In the genomic region with DNA sequence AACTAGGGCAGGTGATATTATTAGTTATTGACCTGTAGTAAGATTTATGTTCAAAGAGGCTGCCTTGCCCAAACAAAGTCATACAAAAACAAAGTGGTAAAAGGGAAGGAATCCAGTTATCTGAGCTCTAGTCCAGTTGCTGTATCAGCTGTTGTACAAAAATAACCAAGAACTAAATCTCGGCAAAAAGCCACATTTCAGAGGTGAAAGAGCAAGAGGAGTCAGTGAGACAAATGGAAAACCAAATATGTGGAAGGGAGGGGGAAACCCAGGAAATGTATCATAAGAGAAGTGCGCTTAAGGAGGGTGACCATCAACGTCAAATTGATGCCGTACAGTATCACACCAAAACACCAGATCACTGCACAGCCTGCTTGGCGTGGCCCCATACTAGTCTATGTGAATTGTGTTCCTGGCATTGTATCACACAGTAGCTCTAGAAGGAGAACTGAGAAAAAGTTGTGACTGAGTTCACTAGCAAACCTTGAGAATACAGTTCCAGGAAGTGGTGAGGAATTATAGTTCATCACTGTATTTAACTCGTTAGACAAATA, we compare ENCODE assay signal across 9 cellular contexts. TPM values are rescaled to one million over a fixed set of nuclear protein-coding genes. Genes with fewer than 3 reads are reported as not detected.
DNase-seq lines count a peak whose midpoint lies in the region; ATAC-seq, FAIRE-seq and TF ChIP-seq lines count a peak whose summit lies in the region.
"Had no signal": no experiment of that assay in that cellular context is flagged by ENCODE, and none has a peak within 500 bp of the region (broad histone marks: within the 10 kb centered on the region; RNA-seq: fewer than 3 reads in every experiment).

No MANE protein-coding gene starts in this region.

- FAIRE-seq in islet of Langerhans (lab: Jason Lieb, UNC): peak; percentile 45

- ATAC-seq in GM18498 (IDR thresholded peaks at IDR 0.05; ENCODE audit: unreplicated experiment): peak; percentile 67
- peak; percentile 68 for ATAC-seq in GM21576 (IDR thresholded peaks at IDR 0.05; ENCODE audit: unreplicated experiment)

- H3K4me2 ChIP-seq in OCI-LY3 (ENCODE audit: low read length): peak overlapping the region; percentile 70

- H3K4me3 ChIP-seq in OCI-LY3 (ENCODE audit: low read length): peak overlapping the region; percentile 32

- no peaks in the 10 kb centered on the region for H3K9me3 ChIP-seq in OCI-LY3 (ENCODE audit: insufficient read depth, low read length)

- no peak overlapping the region for H3K4me3 Mint-ChIP-seq in activated T-helper 1 cell treated with anti-CD3 and anti-CD28 coated beads, Interleukin-12 subunit alpha, Interleukin-12 subunit beta, Interleukin-2, Interleukin-4 antibody, amounts not matched to agents 30 ng/mL and 10 ng/mL and 1 ng/mL, durations not matched to agents 14 hours and 24 hours and 36 hours
- no peak overlapping the region for H3K4me3 Mint-ChIP-seq in HFFc6
- H3K4me3 Mint-ChIP-seq: dendritic cell treated with granulocyte-macrophage colony-stimulating factor and Interleukin-4, amounts not matched to agents 40 ng/mL and 50 ng/mL, for 4 days had no signal

- TF ChIP-seq CTCF in OCI-LY3 (IDR thresholded peaks at IDR 0.05; ENCODE audit: low read depth, low read length) (no peak), HFFc6 (IDR thresholded peaks at IDR 0.05) (no peak)

- H3K9me3 Mint-ChIP-seq in activated T-helper 1 cell treated with anti-CD3 and anti-CD28 coated beads, Interleukin-12 subunit alpha, Interleukin-12 subunit beta, Interleukin-2, Interleukin-4 antibody, amounts not matched to agents 30 ng/mL and 10 ng/mL and 1 ng/mL, durations not matched to agents 14 hours and 24 hours and 36 hours: no peaks in the 10 kb centered on the region
- no peaks in the 10 kb centered on the region for H3K9me3 Mint-ChIP-seq in HFFc6
- H3K9me3 Mint-ChIP-seq: dendritic cell treated with granulocyte-macrophage colony-stimulating factor and Interleukin-4, amounts not matched to agents 40 ng/mL and 50 ng/mL, for 4 days had no signal

- H3K36me3 ChIP-seq in OCI-LY3 (replicated peaks; ENCODE audit: low read depth, low read length): peaks cover 17% of the 10 kb centered on the region

- peak overlapping the region; percentile 46 for H3K27ac ChIP-seq in OCI-LY3 (ENCODE audit: low read length)

- H3K27ac Mint-ChIP-seq in activated T-helper 1 cell treated with anti-CD3 and anti-CD28 coated beads, Interleukin-12 subunit alpha, Interleukin-12 subunit beta, Interleukin-2, Interleukin-4 antibody, amounts not matched to agents 30 ng/mL and 10 ng/mL and 1 ng/mL, durations not matched to agents 14 hours and 24 hours and 36 hours: no peak overlapping the region
- H3K27ac Mint-ChIP-seq in HFFc6: no peak overlapping the region
- H3K27ac Mint-ChIP-seq: dendritic cell treated with granulocyte-macrophage colony-stimulating factor and Interleukin-4, amounts not matched to agents 40 ng/mL and 50 ng/mL, for 4 days had no signal

- no peaks in the 10 kb centered on the region for H3K27me3 ChIP-seq in OCI-LY3 (ENCODE audit: low read depth, low read length)

- peaks cover 19% of the 10 kb centered on the region for H3K4me1 ChIP-seq in OCI-LY3 (ENCODE audit: low read length)

- intact Hi-C loops in activated T-helper 1 cell treated with anti-CD3 and anti-CD28 coated beads, Interleukin-12 subunit alpha, Interleukin-12 subunit beta, Interleukin-2, Interleukin-4 antibody, amounts not matched to agents 30 ng/mL and 10 ng/mL and 1 ng/mL, durations not matched to agents 14 hours and 24 hours and 36 hours (cut with micrococcal nuclease): no loop called here

- H4K20me1 ChIP-seq in OCI-LY3 (ENCODE audit: insufficient read depth, low read length): no peaks in the 10 kb centered on the region

- H2AFZ ChIP-seq in OCI-LY3 (ENCODE audit: low read depth, low read length): no peak overlapping the region

- no peaks in the 10 kb centered on the region for H3K27me3 Mint-ChIP-seq in activated T-helper 1 cell treated with anti-CD3 and anti-CD28 coated beads, Interleukin-12 subunit alpha, Interleukin-12 subunit beta, Interleukin-2, Interleukin-4 antibody, amounts not matched to agents 30 ng/mL and 10 ng/mL and 1 ng/mL, durations not matched to agents 14 hours and 24 hours and 36 hours (ENCODE audit: insufficient read depth)
- peaks cover 6% of the 10 kb centered on the region; the same call in 1 of the 2 replicates for H3K27me3 Mint-ChIP-seq in HFFc6 (ENCODE audit: insufficient read depth)
- H3K27me3 Mint-ChIP-seq: dendritic cell treated with granulocyte-macrophage colony-stimulating factor and Interleukin-4, amounts not matched to agents 40 ng/mL and 50 ng/mL, for 4 days had no signal

- H3K9ac ChIP-seq in OCI-LY3 (ENCODE audit: low read length): 0 out of 2 replicates have a peak overlapping the region, but pooled peaks have one; percentile 12

- no peaks in the 10 kb centered on the region; the same call in 1 of the 2 replicates for H3K79me2 ChIP-seq in OCI-LY3 (ENCODE audit: low read length)

- peaks cover 47% of the 10 kb centered on the region for H3K4me1 Mint-ChIP-seq in activated T-helper 1 cell treated with anti-CD3 and anti-CD28 coated beads, Interleukin-12 subunit alpha, Interleukin-12 subunit beta, Interleukin-2, Interleukin-4 antibody, amounts not matched to agents 30 ng/mL and 10 ng/mL and 1 ng/mL, durations not matched to agents 14 hours and 24 hours and 36 hours (ENCODE audit: low read depth)
- H3K4me1 Mint-ChIP-seq in HFFc6 (ENCODE audit: low read depth): peaks cover 24% of the 10 kb centered on the region

- H3K36me3 Mint-ChIP-seq in activated T-helper 1 cell treated with anti-CD3 and anti-CD28 coated beads, Interleukin-12 subunit alpha, Interleukin-12 subunit beta, Interleukin-2, Interleukin-4 antibody, amounts not matched to agents 30 ng/mL and 10 ng/mL and 1 ng/mL, durations not matched to agents 14 hours and 24 hours and 36 hours (ENCODE audit: low read depth): peaks cover 30% of the 10 kb centered on the region
- H3K36me3 Mint-ChIP-seq in HFFc6 (ENCODE audit: low read depth): peaks cover 22% of the 10 kb centered on the region

- DNase-seq in activated T-helper 1 cell treated with anti-CD3 and anti-CD28 coated beads, Interleukin-12 subunit alpha, Interleukin-12 subunit beta, Interleukin-2, Interleukin-4 antibody, amounts not matched to agents 30 ng/mL and 10 ng/mL and 1 ng/mL, durations not matched to agents 14 hours and 24 hours and 36 hours (ENCODE audit: low spot score): no peak
- DNase-seq in HFFc6: no peak
- DNase-seq in SHP77 treated with DMSO at 0.1 percent for 48 hours (lab: John Stamatoyannopoulos, UW): no peak
- no peak for DNase-seq in NK-92 treated with Interleukin-12 subunit alpha and Interleukin-12 subunit beta, amount 100 ng/mL, for 24 hours (lab: John Stamatoyannopoulos, UW)

RNA-seq across cellular contexts. Expression of a gene that starts 6.4 kb away (rescaled TPM):
- total RNA-seq in activated T-helper 1 cell treated with anti-CD3 and anti-CD28 coated beads, Interleukin-12 subunit alpha, Interleukin-12 subunit beta, Interleukin-2, Interleukin-4 antibody, amounts not matched to agents 30 ng/mL and 10 ng/mL and 1 ng/mL, durations not matched to agents 14 hours and 24 hours and 36 hours: 1.5 and 1.9 TPM in 2 replicates
- under 1 TPM; 0.38 to 0.76 (median 0.68) TPM for total RNA-seq in HFFc6 (2021; fragmentation: NEBNext Ultra II Directional; extraction: Animal tissue kit (Norgen Biotek cat#: 25700))
